Comparison of ENCODE assay signal across 1 cellular context in the genomic region with DNA sequence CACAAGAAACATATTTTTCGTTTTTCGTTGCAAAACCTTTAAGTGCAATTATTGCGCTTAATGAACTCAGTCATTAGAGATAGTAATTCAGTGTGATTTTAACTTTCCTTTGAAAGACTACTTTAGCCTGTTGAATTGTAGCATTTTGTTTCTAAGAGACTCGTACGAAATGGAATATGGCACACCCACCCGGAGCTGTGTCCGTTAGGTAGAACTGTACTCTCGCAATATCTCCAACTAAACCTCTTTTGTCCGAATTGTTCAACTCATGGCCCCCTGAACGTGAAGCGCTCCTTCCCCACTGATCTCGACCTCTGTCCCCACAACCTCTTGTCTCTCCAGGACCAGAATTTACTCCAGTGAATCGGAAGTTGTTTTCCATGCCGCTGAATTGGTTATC.
TF ChIP-seq lines count a peak whose summit lies in the region.

No MANE protein-coding gene starts in this region.

TF ChIP-seq in GM23338, 12 proteins besides CTCF, POLR2A, EP300 and RAD21:
- TF ChIP-seq REST (IDR thresholded peaks at IDR 0.05; ENCODE audit: unreplicated experiment) (no peak), EZH2 (IDR thresholded peaks at IDR 0.05; ENCODE audit: low read depth, unreplicated experiment) (no peak), NANOG (IDR thresholded peaks at IDR 0.05; ENCODE audit: borderline replicate concordance) (no peak), POLR2AphosphoS5 (IDR thresholded peaks at IDR 0.05; ENCODE audit: low read depth) (no peak), CREB1 (CRISPR knock-in tag; IDR thresholded peaks at IDR 0.05; ENCODE audit: low read depth) (no peak), JUNB (IDR thresholded peaks at IDR 0.05; ENCODE audit: unreplicated experiment) (no peak)
